In the genomic region with DNA sequence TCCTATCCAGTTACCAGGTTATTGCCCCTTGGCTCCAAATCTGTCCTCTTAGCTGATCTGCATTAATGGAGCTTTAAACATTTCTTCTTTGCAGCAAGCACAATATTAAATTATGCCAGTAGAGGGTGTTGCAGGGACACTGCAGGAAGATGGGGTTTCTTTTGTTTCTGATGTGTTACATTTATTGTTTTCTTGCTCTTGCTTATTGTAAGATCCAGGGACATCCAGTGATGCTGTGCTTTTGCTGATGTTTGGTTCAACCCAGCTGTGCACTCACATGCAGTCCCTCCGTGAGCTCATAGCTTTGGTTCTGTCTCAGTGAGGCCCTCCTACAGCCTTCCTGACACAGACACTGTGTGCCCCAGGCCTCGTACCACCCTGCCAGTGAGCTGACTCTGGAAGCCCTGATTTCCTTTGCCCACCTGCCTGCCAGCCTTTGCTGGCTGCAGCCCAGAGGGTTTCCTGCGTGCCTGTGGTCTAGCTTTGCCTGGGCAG, we compare ENCODE assay signal across 8 cellular contexts.
DNase-seq lines count a peak whose midpoint lies in the region; TF ChIP-seq lines count a peak whose summit lies in the region.

No MANE protein-coding gene starts in this region.

- CTCF ChIA-PET in AG04449 (lab: Yijun Ruan, JAX) (interaction anchor here (0.5 to 2.8 kb wide), 48 partner anchors 9 to 736 kb away, joined by 3 to 174 read pairs (median 4); no protein-coding TSS in a partner anchor), SK-N-SH (lab: Yijun Ruan, JAX) (interaction anchor here (0.6 to 2.6 kb wide), 68 partner anchors 9 to 761 kb away, joined by 3 to 117 read pairs (median 4); a partner anchor contains a TSS)

- no peak overlapping the region for H3K9ac ChIP-seq in SK-N-SH

- no peak overlapping the region for H3K4me3 ChIP-seq in AG04449 (ENCODE audit: low read depth, low read length)
- no peak overlapping the region; a peak in 1 of 4 replicates for H3K4me3 ChIP-seq in SK-N-SH (ENCODE audit: low read depth in 2 of 2, low read length in 1 of 2)
- H3K4me3 ChIP-seq in epithelial cell of proximal tubule (ENCODE audit: low read depth, low read length), result no peak overlapping the region
- H3K4me3 ChIP-seq in lower leg skin (ENCODE audit: low read depth, poor library complexity, severe bottlenecking), result no peak overlapping the region

- H3K9me2 ChIP-seq in SK-N-SH, result no peaks in the 10 kb centered on the region

- H3K27me3 ChIP-seq in SK-N-SH (ENCODE audit: insufficient read depth), result no peaks in the 10 kb centered on the region

- H3K4me1 ChIP-seq in SK-N-SH (ENCODE audit: control insufficient read depth in 1 of 2, insufficient read depth in 2 of 2, low read depth in 1 of 2, low read length in 1 of 2), result peaks cover 5 to 11% of the 10 kb centered on the region in 2 experiments; a peak in 3 of 4 replicates

- H3F3A ChIP-seq in SK-N-SH (replicated peaks; ENCODE audit: insufficient read depth), result peaks cover 9% of the 10 kb centered on the region

- no peak for DNase-seq in AG04449 (ENCODE audit: low read depth, low spot score)
- DNase-seq in MV-4-11 (lab: John Stamatoyannopoulos, UW), result peak; percentile 48
- DNase-seq in SK-N-SH, result peak; percentile 62
- DNase-seq in epithelial cell of proximal tubule (ENCODE audit: low read depth), result peak; percentile 10
- DNase-seq in midbrain (lab: John Stamatoyannopoulos, UW), result peak; percentile 80
- DNase-seq in lower leg skin (ENCODE audit: low spot score in 2 of 2), result no peak
- DNase-seq in stimulated activated CD4-positive, alpha-beta T cell treated with anti-CD3 and anti-CD28 coated beads, Interleukin-4, amount 100 ng/mL, for 4 hours, result no peak

- peak overlapping the region; percentile 73 for H2AFZ ChIP-seq in SK-N-SH (ENCODE audit: low read depth)

- TF ChIP-seq POLR2A in lower leg skin (IDR thresholded peaks at IDR 0.05), result no peak

- intact Hi-C loops in lower leg skin (cut with DNase I; ENCODE audit: low total_unique reads), result loop anchor here (5.0 kb wide), 1 partner anchor 480 kb away; no protein-coding TSS in a partner anchor

- no peaks in the 10 kb centered on the region for H3K79me2 ChIP-seq in SK-N-SH (ENCODE audit: insufficient read depth)

- no peaks in the 10 kb centered on the region for H3K9me3 ChIP-seq in SK-N-SH

- WGBS in SK-N-SH (ENCODE audit: low lambda C conversion rate), result 46% methylated on average over 3 of the region's 3 CpGs
- 59 to 64% methylated on average over 3 of the region's 3 CpGs for WGBS in lower leg skin, 2 donors

- no peaks in the 10 kb centered on the region for H4K20me1 ChIP-seq in SK-N-SH (ENCODE audit: insufficient read depth)

- POLR2A ChIA-PET in AG04449 (lab: Yijun Ruan, JAX) (no interaction called here), SK-N-SH (lab: Yijun Ruan, JAX) (interaction anchor here (1.7 kb wide), 1 partner anchor 737 kb away, joined by 6 read pairs; a partner anchor contains a TSS)

- no peak overlapping the region for H3K4me2 ChIP-seq in SK-N-SH

- peak; percentile 58 for TF ChIP-seq CTCF in AG04449 (IDR thresholded peaks at IDR 0.05; ENCODE audit: insufficient read depth, low read length, missing control alignments)
- peak; percentile 68 for TF ChIP-seq CTCF in GM12872 (IDR thresholded peaks at IDR 0.05; ENCODE audit: insufficient read depth, low read depth, low read length)
- TF ChIP-seq CTCF in SK-N-SH (IDR thresholded peaks at IDR 0.05), result peak; percentile 83
- TF ChIP-seq CTCF in epithelial cell of proximal tubule (conservative IDR thresholded peaks at IDR 0.05; ENCODE audit: low read depth, low read length), result peak; percentile 78
- TF ChIP-seq CTCF in lower leg skin (IDR thresholded peaks at IDR 0.05), result no peak

- peak overlapping the region; percentile 25 to 67; a peak in 3 of 4 replicates for H3K27ac ChIP-seq in SK-N-SH (ENCODE audit: low read depth in 2 of 2, low read length in 1 of 2)

- peak; percentile 91 for TF ChIP-seq RAD21 in SK-N-SH (IDR thresholded peaks at IDR 0.05; ENCODE audit: low read length)

- no peaks in the 10 kb centered on the region for H3K36me3 ChIP-seq in SK-N-SH (replicated peaks in 1 of 2; ENCODE audit: control insufficient read depth in 1 of 2, insufficient read depth in 2 of 2, low read length in 1 of 2)

- TF ChIP-seq EP300 in SK-N-SH (IDR thresholded peaks at IDR 0.05; ENCODE audit: borderline replicate concordance in 1 of 2, low read depth in 1 of 2, low read length in 1 of 2), result no peak

TF ChIP-seq in SK-N-SH, 30 proteins besides CTCF, POLR2A, EP300 and RAD21:
- TF ChIP-seq SMC3 (IDR thresholded peaks at IDR 0.05; ENCODE audit: low read depth, low read length) (peak; percentile 77), RCOR1 (IDR thresholded peaks at IDR 0.05; ENCODE audit: low read length) (peak; percentile 56; the same call in 1 of the 2 replicates), TEAD4 (IDR thresholded peaks at IDR 0.05; ENCODE audit: borderline replicate concordance, insufficient read depth) (no peak)
- TF ChIP-seq, protein P1, sequence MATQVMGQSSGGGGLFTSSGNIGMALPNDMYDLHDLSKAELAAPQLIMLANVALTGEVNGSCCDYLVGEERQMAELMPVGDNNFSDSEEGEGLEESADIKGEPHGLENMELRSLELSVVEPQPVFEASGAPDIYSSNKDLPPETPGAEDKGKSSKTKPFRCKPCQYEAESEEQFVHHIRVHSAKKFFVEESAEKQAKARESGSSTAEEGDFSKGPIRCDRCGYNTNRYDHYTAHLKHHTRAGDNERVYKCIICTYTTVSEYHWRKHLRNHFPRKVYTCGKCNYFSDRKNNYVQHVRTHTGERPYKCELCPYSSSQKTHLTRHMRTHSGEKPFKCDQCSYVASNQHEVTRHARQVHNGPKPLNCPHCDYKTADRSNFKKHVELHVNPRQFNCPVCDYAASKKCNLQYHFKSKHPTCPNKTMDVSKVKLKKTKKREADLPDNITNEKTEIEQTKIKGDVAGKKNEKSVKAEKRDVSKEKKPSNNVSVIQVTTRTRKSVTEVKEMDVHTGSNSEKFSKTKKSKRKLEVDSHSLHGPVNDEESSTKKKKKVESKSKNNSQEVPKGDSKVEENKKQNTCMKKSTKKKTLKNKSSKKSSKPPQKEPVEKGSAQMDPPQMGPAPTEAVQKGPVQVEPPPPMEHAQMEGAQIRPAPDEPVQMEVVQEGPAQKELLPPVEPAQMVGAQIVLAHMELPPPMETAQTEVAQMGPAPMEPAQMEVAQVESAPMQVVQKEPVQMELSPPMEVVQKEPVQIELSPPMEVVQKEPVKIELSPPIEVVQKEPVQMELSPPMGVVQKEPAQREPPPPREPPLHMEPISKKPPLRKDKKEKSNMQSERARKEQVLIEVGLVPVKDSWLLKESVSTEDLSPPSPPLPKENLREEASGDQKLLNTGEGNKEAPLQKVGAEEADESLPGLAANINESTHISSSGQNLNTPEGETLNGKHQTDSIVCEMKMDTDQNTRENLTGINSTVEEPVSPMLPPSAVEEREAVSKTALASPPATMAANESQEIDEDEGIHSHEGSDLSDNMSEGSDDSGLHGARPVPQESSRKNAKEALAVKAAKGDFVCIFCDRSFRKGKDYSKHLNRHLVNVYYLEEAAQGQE (IDR thresholded peaks at IDR 0.05; ENCODE audit: low read depth, low read length), result no peak
- TF ChIP-seq, protein P2, sequence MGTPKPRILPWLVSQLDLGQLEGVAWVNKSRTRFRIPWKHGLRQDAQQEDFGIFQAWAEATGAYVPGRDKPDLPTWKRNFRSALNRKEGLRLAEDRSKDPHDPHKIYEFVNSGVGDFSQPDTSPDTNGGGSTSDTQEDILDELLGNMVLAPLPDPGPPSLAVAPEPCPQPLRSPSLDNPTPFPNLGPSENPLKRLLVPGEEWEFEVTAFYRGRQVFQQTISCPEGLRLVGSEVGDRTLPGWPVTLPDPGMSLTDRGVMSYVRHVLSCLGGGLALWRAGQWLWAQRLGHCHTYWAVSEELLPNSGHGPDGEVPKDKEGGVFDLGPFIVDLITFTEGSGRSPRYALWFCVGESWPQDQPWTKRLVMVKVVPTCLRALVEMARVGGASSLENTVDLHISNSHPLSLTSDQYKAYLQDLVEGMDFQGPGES (IDR thresholded peaks at IDR 0.05; ENCODE audit: low read depth, low read length), result no peak
TF ChIP-seq in SK-N-SH: peak in this region for 2.

Comparison
In these comparisons a context has a peak if more than half of its experiments do, and no peak if none do; other contexts are left out.
1. DNase-seq: peak in MV-4-11 (single experiment), SK-N-SH (single experiment), epithelial cell of proximal tubule (single experiment) and midbrain (single experiment); none in AG04449 (single experiment), lower leg skin (0 of 2) and stimulated activated CD4-positive, alpha-beta T cell treated with anti-CD3 and anti-CD28 coated beads, Interleukin-4, amount 100 ng/mL, for 4 hours (0 of 2).
2. CTCF ChIP-seq: peak in AG04449 (single experiment), GM12872 (single experiment), SK-N-SH (single experiment) and epithelial cell of proximal tubule (single experiment); none in lower leg skin (0 of 3).